In the genomic region with DNA sequence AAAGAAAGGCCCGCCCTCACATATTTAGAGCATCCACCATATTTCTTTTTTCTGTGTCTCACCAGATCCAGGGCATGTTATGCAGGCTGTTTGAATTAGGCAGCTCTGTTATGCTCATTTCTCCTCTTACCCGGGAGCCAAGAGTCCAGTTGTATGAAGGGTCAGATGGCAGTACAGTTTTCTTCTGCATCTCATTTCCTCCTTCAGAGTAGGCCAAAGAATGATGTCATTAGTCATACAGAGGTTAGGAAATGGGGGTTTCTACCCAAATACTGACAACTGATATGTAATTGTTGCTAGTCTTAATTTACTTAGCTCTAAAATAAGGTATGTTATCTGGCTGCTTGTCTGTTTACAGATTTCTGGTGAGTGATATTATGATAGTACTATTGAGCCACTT, we compare ENCODE assay signal across 27 cellular contexts.
DNase-seq lines count a peak whose midpoint lies in the region; ATAC-seq, FAIRE-seq and TF ChIP-seq lines count a peak whose summit lies in the region.
"Had no signal": no experiment of that assay in that cellular context is flagged by ENCODE, and none has a peak within 500 bp of the region (broad histone marks: within the 10 kb centered on the region; RNA-seq: fewer than 3 reads in every experiment).

No MANE protein-coding gene starts in this region.

- H3K79me2 ChIP-seq in DOHH2 (ENCODE audit: control insufficient read depth, low read length) = no peaks in the 10 kb centered on the region

- TF ChIP-seq CTCF in DOHH2 (IDR thresholded peaks at IDR 0.05; ENCODE audit: low read depth, low read length, poor library complexity, severe bottlenecking) (no peak), bronchial epithelial cell (IDR thresholded peaks at IDR 0.05; ENCODE audit: insufficient read depth, low read length, severe bottlenecking) (no peak), kidney (IDR thresholded peaks at IDR 0.05; ENCODE audit: borderline replicate concordance, extremely low read depth, insufficient read depth) (no peak)

- no peak overlapping the region for H3K9ac ChIP-seq in kidney (ENCODE audit: low read length in 2 of 2)

- POLR2A ChIA-PET in naive thymus-derived CD8-positive, alpha-beta T cell (lab: Charles Lee) = interaction anchor here (2.1 kb wide), 1 partner anchor 130 kb away, joined by 4 read pairs; no protein-coding TSS in a partner anchor

- H3K9me3 Mint-ChIP-seq in naive thymus-derived CD8-positive, alpha-beta T cell = no peaks in the 10 kb centered on the region
- H3K9me3 Mint-ChIP-seq: nephron had no signal

- no peaks in the 10 kb centered on the region for H3K9me3 ChIP-seq in DOHH2 (ENCODE audit: control insufficient read depth, insufficient read depth, low read length)
- no peaks in the 10 kb centered on the region for H3K9me3 ChIP-seq in kidney (ENCODE audit: control insufficient read depth in 1 of 2, low read length in 2 of 2)
- H3K9me3 ChIP-seq: ascending aorta, psoas muscle had no signal

- no peak for ATAC-seq in naive thymus-derived CD8-positive, alpha-beta T cell
- ATAC-seq: psoas muscle had no signal

- H3K4me1 ChIP-seq in DOHH2 (ENCODE audit: control insufficient read depth, low read length) = peaks cover 73% of the 10 kb centered on the region
- peaks cover 0 to 4% of the 10 kb centered on the region in 2 donors for H3K4me1 ChIP-seq in kidney (ENCODE audit: control insufficient read depth in 1 of 2, insufficient read depth in 1 of 2, low read depth in 1 of 2, low read length in 2 of 2)
- H3K4me1 ChIP-seq: ascending aorta had no signal

- peak overlapping the region in 2 of 10 donors; percentile 19 to 72 for H3K4me3 Mint-ChIP-seq in naive thymus-derived CD8-positive, alpha-beta T cell
- H3K4me3 Mint-ChIP-seq: nephron had no signal

- DNase-seq in NCI-H2029 (lab: John Stamatoyannopoulos, UW) (peak; percentile 54), bronchial epithelial cell (ENCODE audit: low read depth) (peak; percentile 30), SIG-M5 treated with dmso at 0.1 percent for 504 hours (lab: John Stamatoyannopoulos, UW; ENCODE audit: unreplicated experiment) (no peak), activated T-cell treated with anti-CD3 and anti-CD28 coated beads for 4 hours (no peak), kidney (no peak)
- no peak for DNase-seq in naive thymus-derived CD8-positive, alpha-beta T cell
- no peak for DNase-seq in activated CD8-positive, alpha-beta memory T cell treated with anti-CD3 and anti-CD28 coated beads for 24 hours
- DNase-seq: activated CD4-positive, alpha-beta T cell treated with anti-CD3 and anti-CD28 coated beads for 48 hours; activated naive CD4-positive, alpha-beta T cell treated with Interleukin-2 at 50 U/mL for 16 hours; AML-193; HCEC 1CT; kidney glomerular epithelial cell; MM.1S; NCI-H1694; NCI-H446; psoas muscle; stimulated activated CD4-positive, alpha-beta T cell treated with anti-CD3 and anti-CD28 coated beads, Interleukin-4, amount 100 ng/mL, for 4 hours had no signal

- H3K27ac Mint-ChIP-seq in naive thymus-derived CD8-positive, alpha-beta T cell = peak overlapping the region in 9 of 10 donors; percentile 17 to 85 (median 51)

- H3K36me3 Mint-ChIP-seq in naive thymus-derived CD8-positive, alpha-beta T cell = peaks cover 0 to 3% (median 0%) of the 10 kb centered on the region in 3 donors

- peak overlapping the region; percentile 35 for H3K4me2 ChIP-seq in DOHH2 (ENCODE audit: low read length)
- H3K4me2 ChIP-seq: smooth muscle cell had no signal

- H3K27me3 ChIP-seq in DOHH2 (ENCODE audit: control insufficient read depth, low read length) (no peaks in the 10 kb centered on the region), bronchial epithelial cell (ENCODE audit: control insufficient read depth, insufficient read depth, low read length) (no peaks in the 10 kb centered on the region)
- H3K27me3 ChIP-seq: ascending aorta had no signal

- H3F3A ChIP-seq in DOHH2 (ENCODE audit: control insufficient read depth, insufficient read depth) = peaks cover 6% of the 10 kb centered on the region

- H3K4me1 Mint-ChIP-seq in naive thymus-derived CD8-positive, alpha-beta T cell = peaks cover 30 to 42% (median 39%) of the 10 kb centered on the region in 4 donors

- H3K9me2 ChIP-seq in DOHH2 (replicated peaks; ENCODE audit: control insufficient read depth, low read length) = no peaks in the 10 kb centered on the region

- intact Hi-C loops in kidney (cut with DNase I) = no loop called here

- H3K4me3 ChIP-seq in DOHH2 (ENCODE audit: low read length) (peak overlapping the region; percentile 20; the same call in 1 of the 2 replicates), bronchial epithelial cell (ENCODE audit: low read depth, low read length) (no peak overlapping the region), kidney (ENCODE audit: low read length in 2 of 2) (no peak overlapping the region)
- H3K4me3 ChIP-seq: ascending aorta, psoas muscle, smooth muscle cell had no signal

- H4K20me1 ChIP-seq in DOHH2 (ENCODE audit: control insufficient read depth, insufficient read depth, low read depth, low read length) = no peaks in the 10 kb centered on the region

- no peak for FAIRE-seq in bronchial epithelial cell (lab: Jason Lieb, UNC)
- FAIRE-seq in kidney (lab: Jason Lieb, UNC) = no peak
- FAIRE-seq: colon, endometrium, frontal cortex, G401.6, TTC549 had no signal

- H3K36me3 ChIP-seq in DOHH2 (ENCODE audit: control insufficient read depth, low read length) (peaks cover 7% of the 10 kb centered on the region), bronchial epithelial cell (ENCODE audit: control insufficient read depth, insufficient read depth, low read length) (no peaks in the 10 kb centered on the region), kidney (ENCODE audit: control insufficient read depth in 1 of 2, insufficient read depth in 2 of 2, low read length in 2 of 2) (no peaks in the 10 kb centered on the region)
- H3K36me3 ChIP-seq: ascending aorta had no signal

- H3K27ac ChIP-seq in DOHH2 (ENCODE audit: low read depth, low read length) (no peak overlapping the region), kidney (ENCODE audit: low read depth in 2 of 2, low read length in 2 of 2) (no peak overlapping the region)
- H3K27ac ChIP-seq: ascending aorta, psoas muscle, RWPE1 had no signal

- no peaks in the 10 kb centered on the region for H3K27me3 Mint-ChIP-seq in naive thymus-derived CD8-positive, alpha-beta T cell

Comparison
In these comparisons a context has a peak if more than half of its experiments do, and no peak if none do; other contexts are left out.
1. DNase-seq: peak in NCI-H2029 (single experiment) and bronchial epithelial cell (single experiment); none in naive thymus-derived CD8-positive, alpha-beta T cell (0 of 10), SIG-M5 treated with dmso at 0.1 percent for 504 hours (single experiment), activated T-cell treated with anti-CD3 and anti-CD28 coated beads for 4 hours (single experiment), activated CD8-positive, alpha-beta memory T cell treated with anti-CD3 and anti-CD28 coated beads for 24 hours (single experiment) and kidney (single experiment).